In genomic region chr2:37618326-37618725, GRCh38 we compare ENCODE assay signal across 20 cellular contexts. TPM values are rescaled to one million over a fixed set of nuclear protein-coding genes. Genes with fewer than 3 reads are reported as not detected.
DNase-seq lines count a peak whose midpoint lies in the region; ATAC-seq, FAIRE-seq and TF ChIP-seq lines count a peak whose summit lies in the region.
"Had no signal": no experiment of that assay in that cellular context is flagged by ENCODE, and none has a peak within 500 bp of the region (broad histone marks: within the 10 kb centered on the region; RNA-seq: fewer than 3 reads in every experiment).

No MANE protein-coding gene starts in this region.

- no TSS peak for BruUV-seq in K562 (replicated peaks; lab: Mats Ljungman, UMichigan)

- DNase-seq in activated naive CD4-positive, alpha-beta T cell treated with anti-CD3 and anti-CD28 coated beads, Interleukin-2, amount 50 U/mL, for 72 hours (ENCODE audit: low spot score in 2 of 2): no peak
- DNase-seq in NCI-H146 (lab: John Stamatoyannopoulos, UW) (peak; percentile 67), K562 (ENCODE audit: extremely low read depth in 1 of 4, low spot score in 3 of 4) (peak in 2 of 4 experiments; percentile 16 to 18), breast epithelium (ENCODE audit: low spot score in 2 of 2) (no peak), tibial artery (no peak)
- no peak for DNase-seq in stimulated activated CD4-positive, alpha-beta T cell treated with anti-CD3 and anti-CD28 coated beads, Interleukin-2, amount 100 ng/mL, for 24 hours
- DNase-seq: COR-L47, EL, IMR-90, NCI-H1105 treated with DMSO at 0.1 percent for 48 hours, NCI-H187 treated with DMSO at 0.1 percent for 48 hours, NCI-H748 treated with DMSO at 0.1 percent for 48 hours, PC-3, SJCRH30 had no signal

- H4K20me1 ChIP-seq in K562 (replicated peaks; ENCODE audit: control insufficient read depth, insufficient read depth, low read length): no peaks in the 10 kb centered on the region
- H4K20me1 ChIP-seq: BLaER1 treated with 17β-estradiol and CSF1 and Interleukin-3, amounts not matched to agents 10 nM and 100 nM had no signal

- CTCF ChIA-PET in K562 (lab: Yijun Ruan, JAX; ENCODE audit: low intra/inter-chr PET ratio): interaction anchor here (0.6 kb wide), 1 partner anchor 30 kb away, joined by 3 read pairs; no protein-coding TSS in a partner anchor

- H3K27me3 Mint-ChIP-seq in activated naive CD4-positive, alpha-beta T cell treated with anti-CD3 and anti-CD28 coated beads, Interleukin-2, amount 50 U/mL, for 24 hours: no peaks in the 10 kb centered on the region

- H3K27ac ChIP-seq in K562 (ENCODE audit: extremely low read depth, low read depth, low read length) (no peak overlapping the region), breast epithelium (no peak overlapping the region), tibial artery (no peak overlapping the region)
- H3K27ac ChIP-seq: BLaER1 treated with 17β-estradiol and CSF1 and Interleukin-3, amounts not matched to agents 10 nM and 100 nM; RWPE1; SJCRH30 had no signal

- peaks cover 0 to 7% of the 10 kb centered on the region in 2 experiments; a peak in 2 of 5 replicates for H3K4me1 ChIP-seq in K562 (replicated peaks in 1 of 2; ENCODE audit: control insufficient read depth in 2 of 2, insufficient read depth in 2 of 2, low read length in 2 of 2)
- no peaks in the 10 kb centered on the region for H3K4me1 ChIP-seq in breast epithelium
- H3K4me1 ChIP-seq in tibial artery: peaks cover 4 to 41% (median 23%) of the 10 kb centered on the region in 4 donors

- H3K27ac Mint-ChIP-seq in activated naive CD4-positive, alpha-beta T cell treated with anti-CD3 and anti-CD28 coated beads, Interleukin-2, amount 50 U/mL, for 24 hours: peak overlapping the region; percentile 23
- H3K27ac Mint-ChIP-seq in activated naive CD4-positive, alpha-beta T cell treated with anti-CD3 and anti-CD28 coated beads, Interleukin-2, amount 50 U/mL, for 72 hours: no peak overlapping the region

- in situ Hi-C loops in K562 (cut with MboI): no loop called here

- H3K9me3 ChIP-seq in K562 (replicated peaks; ENCODE audit: control insufficient read depth, insufficient read depth, low read depth, low read length) (no peaks in the 10 kb centered on the region), breast epithelium (no peaks in the 10 kb centered on the region), tibial artery (no peaks in the 10 kb centered on the region)
- H3K9me3 ChIP-seq: SJCRH30 had no signal

- H3K79me2 ChIP-seq in K562 (ENCODE audit: control insufficient read depth, insufficient read depth, low read length): no peaks in the 10 kb centered on the region

- TF ChIP-seq POLR2A in K562 (conservative IDR thresholded peaks at IDR 0.05) (no peak), breast epithelium (IDR thresholded peaks at IDR 0.05) (no peak)

- TF ChIP-seq CTCF in K562 (IDR thresholded peaks at IDR 0.05 in 2 of 3, conservative IDR thresholded peaks at IDR 0.05 in 1 of 3; ENCODE audit: insufficient read depth in 2 of 3, low read depth in 1 of 3, low read length in 3 of 3) (no peak), breast epithelium (IDR thresholded peaks at IDR 0.05) (no peak), tibial artery (IDR thresholded peaks at IDR 0.05) (no peak)

- H3K27me3 ChIP-seq in K562 (ENCODE audit: control insufficient read depth in 2 of 2, insufficient read depth in 2 of 2, low read length in 2 of 2) (no peaks in the 10 kb centered on the region), breast epithelium (no peaks in the 10 kb centered on the region), tibial artery (no peaks in the 10 kb centered on the region)
- H3K27me3 ChIP-seq: BLaER1 treated with 17β-estradiol and CSF1 and Interleukin-3, amounts not matched to agents 10 nM and 100 nM; SJCRH30 had no signal

- H3K9ac ChIP-seq in K562 (ENCODE audit: insufficient read depth in 1 of 2, low read depth in 2 of 2, low read length in 2 of 2): no peak overlapping the region
- H3K9ac ChIP-seq: BLaER1 treated with 17β-estradiol and CSF1 and Interleukin-3, amounts not matched to agents 10 nM and 100 nM had no signal

- ATAC-seq in activated naive CD4-positive, alpha-beta T cell treated with anti-CD3 and anti-CD28 coated beads, Interleukin-2, amount 50 U/mL, for 72 hours: no peak
- ATAC-seq in K562 (no peak), GM18502 (IDR thresholded peaks at IDR 0.05; ENCODE audit: poor library complexity, unreplicated experiment) (no peak)
- ATAC-seq: PC-3 had no signal

- H3K36me3 ChIP-seq in K562 (ENCODE audit: control insufficient read depth, insufficient read depth, low read length) (no peaks in the 10 kb centered on the region), breast epithelium (no peaks in the 10 kb centered on the region), tibial artery (no peaks in the 10 kb centered on the region)
- H3K36me3 ChIP-seq: BLaER1 treated with 17β-estradiol and CSF1 and Interleukin-3, amounts not matched to agents 10 nM and 100 nM; SJCRH30 had no signal

- H3K4me1 Mint-ChIP-seq in activated naive CD4-positive, alpha-beta T cell treated with anti-CD3 and anti-CD28 coated beads, Interleukin-2, amount 50 U/mL, for 24 hours: peaks cover 45% of the 10 kb centered on the region

- H3K4me2 ChIP-seq in K562 (ENCODE audit: insufficient read depth, low read length): no peak overlapping the region
- H3K4me2 ChIP-seq: BLaER1 treated with 17β-estradiol and CSF1 and Interleukin-3, amounts not matched to agents 10 nM and 100 nM had no signal

- 47% methylated on average over 3 of the region's 3 CpGs for whole genome bisulfite sequencing in K562 (ENCODE audit: insufficient coverage, low coverage, missing lambda C conversion rate)

- no peak overlapping the region for H3K4me3 Mint-ChIP-seq in activated naive CD4-positive, alpha-beta T cell treated with anti-CD3 and anti-CD28 coated beads, Interleukin-2, amount 50 U/mL, for 24 hours

- no peak overlapping the region for H3K4me3 ChIP-seq in K562
- H3K4me3 ChIP-seq in breast epithelium: no peak overlapping the region
- no peak overlapping the region for H3K4me3 ChIP-seq in tibial artery
- H3K4me3 ChIP-seq: BLaER1 treated with 17β-estradiol and CSF1 and Interleukin-3, amounts not matched to agents 10 nM and 100 nM; SJCRH30 had no signal

- no peak for FAIRE-seq in K562 (lab: Jason Lieb, UNC)
- FAIRE-seq: A204.1, H54 had no signal

- no peak overlapping the region for H2AFZ ChIP-seq in K562 (ENCODE audit: low read depth, low read length)

- TF ChIP-seq EP300 in K562 (IDR thresholded peaks at IDR 0.05; ENCODE audit: low read length): no peak

- H3K9me1 ChIP-seq in K562 (ENCODE audit: control insufficient read depth, insufficient read depth, low read length): no peaks in the 10 kb centered on the region

- peaks cover 8% of the 10 kb centered on the region for H3K9me3 Mint-ChIP-seq in activated naive CD4-positive, alpha-beta T cell treated with anti-CD3 and anti-CD28 coated beads, Interleukin-2, amount 50 U/mL, for 24 hours
- peaks cover 0 to 17% of the 10 kb centered on the region in 2 donors for H3K9me3 Mint-ChIP-seq in activated naive CD4-positive, alpha-beta T cell treated with anti-CD3 and anti-CD28 coated beads, Interleukin-2, amount 50 U/mL, for 72 hours

- no peak for TF ChIP-seq RAD21 in K562 (CRISPR knock-in tag; conservative IDR thresholded peaks at IDR 0.05 in 1 of 2, IDR thresholded peaks at IDR 0.05 in 1 of 2)

- POLR2A ChIA-PET in K562 (lab: Yijun Ruan, JAX): interaction anchor here (1.5 kb wide), 1 partner anchor 10 kb away, joined by 5 read pairs; no protein-coding TSS in a partner anchor

- no peaks in the 10 kb centered on the region for H3K36me3 Mint-ChIP-seq in activated naive CD4-positive, alpha-beta T cell treated with anti-CD3 and anti-CD28 coated beads, Interleukin-2, amount 50 U/mL, for 24 hours
- peaks cover 0 to 21% of the 10 kb centered on the region in 2 donors for H3K36me3 Mint-ChIP-seq in activated naive CD4-positive, alpha-beta T cell treated with anti-CD3 and anti-CD28 coated beads, Interleukin-2, amount 50 U/mL, for 72 hours

- intact Hi-C loops in K562 (cut with micrococcal nuclease): no loop called here
- intact Hi-C loops in breast epithelium (cut with DNase I; ENCODE audit: low total_unique reads): loop anchor here (10.0 kb wide), 1 partner anchor 506 kb away; no protein-coding TSS in a partner anchor
- intact Hi-C loops in tibial artery (cut with DNase I; ENCODE audit: low total_unique reads): no loop called here

TF ChIP-seq in K562, 482 proteins besides CTCF, POLR2A, EP300 and RAD21 (continues in another document):
- TF ChIP-seq ARID3B (CRISPR knock-in tag; IDR thresholded peaks at IDR 0.05; ENCODE audit: borderline replicate concordance): no peak

RNA-seq across cellular contexts. Expression of gene CDC42EP3, which starts 53.1 kb away (rescaled TPM):
- total RNA-seq in activated naive CD4-positive, alpha-beta T cell treated with anti-CD3 and anti-CD28 coated beads, Interleukin-2, amount 50 U/mL, for 72 hours: 10 to 100 TPM; 11.1 to 12.5 TPM
- total RNA-seq in K562 (2011; cell fraction: chromatin; rRNA removed; ENCODE audit: low replicate concordance): 0.40 and 0.49 TPM in 2 replicates
- 0.50 and 0.53 TPM in 2 replicates for total RNA-seq in K562 (2011; cell fraction: nucleolus; rRNA removed)
- total RNA-seq in K562 (2011; cell fraction: nucleoplasm; rRNA removed): 0.59 and 1.1 TPM in 2 replicates
- 1.8 and 3.6 TPM in 2 replicates for total RNA-seq in K562 (2014; rRNA removed)
- 3.4 and 3.8 TPM in 2 replicates for total RNA-seq in K562 (2014; rRNA removed; fragmentation: Illumina TruSeq; extraction: Trizol)
- 1.9 and 2.0 TPM in 2 replicates for total RNA-seq in K562 (2015; rRNA removed; fragmentation: Illumina TruSeq; extraction: Trizol)
- total RNA-seq in K562 (2021): 2.5 and 4.2 TPM in 2 replicates
- polyA plus RNA-seq in K562 (2011; rRNA removed): 0.72 and 2.0 TPM in 2 replicates
- 0.69 and 1.8 TPM in 2 replicates for polyA plus RNA-seq in K562 (2011; cell fraction: cytosol; rRNA removed)
- 0.78 and 1.8 TPM in 2 replicates for polyA plus RNA-seq in K562 (2011; cell fraction: nucleus; rRNA removed)
- 1.9 and 3.4 TPM in 2 replicates for polyA plus RNA-seq in K562 (2012)
- polyA plus RNA-seq in K562 (2014; fragmentation: Illumina TruSeq; extraction: Trizol): 4.1 and 6.4 TPM in 2 replicates
- under 1 TPM; 0.74 to 0.77 TPM for polyA plus RNA-seq in K562 (2014; fragmentation: Nextera tagmentation; extraction: Ambion mirVana)
- polyA plus RNA-seq in K562 (2014; rRNA removed): 3.1 and 3.4 TPM in 2 replicates
- polyA minus RNA-seq in K562 (2011; rRNA and poly(A)+ RNA removed): 0.35 and 2.1 TPM in 2 replicates
- 0.57 and 0.64 TPM in 2 replicates for polyA minus RNA-seq in K562 (2011; cell fraction: cytosol; rRNA and poly(A)+ RNA removed)
- 0.27 and 1.2 TPM in 2 replicates for polyA minus RNA-seq in K562 (2011; cell fraction: nucleus; rRNA and poly(A)+ RNA removed)
- total RNA-seq in breast epithelium: 10 to 100 TPM; 19.5 to 35.7 (median 35.7) TPM
